Comparison of ENCODE assay signal across 20 cellular contexts in the genomic region with DNA sequence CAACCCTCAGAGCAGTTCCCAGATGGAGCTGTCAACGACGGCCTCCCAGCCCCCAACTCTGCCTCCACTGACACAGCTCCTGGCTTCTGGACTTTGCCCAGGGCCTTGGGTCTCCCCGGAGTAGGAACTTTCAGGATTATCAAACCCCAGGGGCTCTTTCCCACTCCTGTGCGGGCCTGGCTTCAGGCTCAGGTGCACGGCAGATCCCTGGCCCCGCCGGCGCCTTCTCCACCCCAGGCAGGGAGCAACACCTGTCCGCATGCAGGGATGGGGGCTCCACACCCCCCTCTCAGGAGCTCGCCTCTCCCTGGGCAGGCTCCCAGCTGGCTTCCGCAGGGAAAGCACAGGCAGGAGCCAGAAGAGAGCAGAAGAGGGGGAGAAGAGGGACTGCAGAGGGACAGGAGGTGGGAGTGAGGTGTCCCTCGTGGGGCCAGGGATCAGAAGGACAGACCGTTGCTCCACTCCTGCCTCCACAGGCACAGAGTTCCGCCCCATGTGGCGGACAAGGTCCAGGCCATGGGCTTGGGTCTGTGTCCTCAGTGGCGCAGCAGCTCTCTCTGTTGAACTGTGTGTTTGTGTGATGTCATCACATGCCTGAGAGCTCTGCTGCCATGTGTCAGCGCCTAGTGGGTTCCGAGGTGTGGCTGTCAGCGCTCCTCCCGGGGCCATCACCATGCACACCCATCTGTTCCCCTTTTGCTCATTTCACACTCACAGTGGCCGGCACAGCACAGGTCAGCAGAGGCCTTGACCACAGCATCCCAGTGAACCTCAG.
DNase-seq lines count a peak whose midpoint lies in the region; ATAC-seq and TF ChIP-seq lines count a peak whose summit lies in the region.
"Had no signal": no experiment of that assay in that cellular context is flagged by ENCODE, and none has a peak within 500 bp of the region (broad histone marks: within the 10 kb centered on the region; RNA-seq: fewer than 3 reads in every experiment).

No MANE protein-coding gene starts in this region.

- ATAC-seq in naive thymus-derived CD4-positive, alpha-beta T cell: peak; percentile 36
- ATAC-seq in GM18873 (IDR thresholded peaks at IDR 0.05; ENCODE audit: low FRiP score, unreplicated experiment): no peak
- ATAC-seq: effector memory CD8-positive, alpha-beta T cell; T-helper 17 cell had no signal

- peaks cover 63% of the 10 kb centered on the region for H3K36me3 Mint-ChIP-seq in endodermal cell (ENCODE audit: low read depth)
- peaks cover 3 to 37% (median 9%) of the 10 kb centered on the region in 5 donors for H3K36me3 Mint-ChIP-seq in naive thymus-derived CD4-positive, alpha-beta T cell
- H3K36me3 Mint-ChIP-seq: activated naive CD8-positive, alpha-beta T cell treated with anti-CD3 and anti-CD28 coated beads for 36 hours had no signal

- no peak overlapping the region for H3K27ac ChIP-seq in endodermal cell (ENCODE audit: low read depth, low read length)
- H3K27ac ChIP-seq in naive thymus-derived CD4-positive, alpha-beta T cell (ENCODE audit: low read depth, low read length): no peak overlapping the region
- H3K27ac ChIP-seq: BLaER1, cardiac muscle cell, prostate gland, thyroid gland had no signal

- H3K27me3 Mint-ChIP-seq in endodermal cell (ENCODE audit: insufficient read depth): no peaks in the 10 kb centered on the region
- no peaks in the 10 kb centered on the region for H3K27me3 Mint-ChIP-seq in naive thymus-derived CD4-positive, alpha-beta T cell
- H3K27me3 Mint-ChIP-seq: activated naive CD8-positive, alpha-beta T cell treated with anti-CD3 and anti-CD28 coated beads for 36 hours; T-helper 17 cell had no signal

- H3K9me3 Mint-ChIP-seq in endodermal cell: no peaks in the 10 kb centered on the region
- no peaks in the 10 kb centered on the region for H3K9me3 Mint-ChIP-seq in naive thymus-derived CD4-positive, alpha-beta T cell
- H3K9me3 Mint-ChIP-seq: activated naive CD8-positive, alpha-beta T cell treated with anti-CD3 and anti-CD28 coated beads for 36 hours; effector memory CD8-positive, alpha-beta T cell; HFFc6 had no signal

- no peaks in the 10 kb centered on the region for H3K27me3 ChIP-seq in endodermal cell (ENCODE audit: control insufficient read depth, insufficient read depth, low read length, poor library complexity, severe bottlenecking)
- H3K27me3 ChIP-seq in naive thymus-derived CD4-positive, alpha-beta T cell (ENCODE audit: control insufficient read depth in 2 of 2, insufficient read depth in 2 of 2, low read length in 2 of 2): no peaks in the 10 kb centered on the region
- H3K27me3 ChIP-seq: cardiac muscle cell, thyroid gland had no signal

- intact Hi-C loops in naive thymus-derived CD4-positive, alpha-beta T cell (cut with micrococcal nuclease): loop anchor here in 1 of 2 donors (5.0 kb wide), 1 partner anchor 49 kb away; no protein-coding TSS in a partner anchor

- no peak overlapping the region for H3K4me3 ChIP-seq in endodermal cell (ENCODE audit: low read length)
- no peak overlapping the region for H3K4me3 ChIP-seq in naive thymus-derived CD4-positive, alpha-beta T cell (ENCODE audit: low read length)
- H3K4me3 ChIP-seq: BLaER1, cardiac muscle cell, prostate gland, thyroid gland had no signal

- no peaks in the 10 kb centered on the region for H3K9me3 ChIP-seq in endodermal cell (ENCODE audit: control insufficient read depth, low read length)
- H3K9me3 ChIP-seq in naive thymus-derived CD4-positive, alpha-beta T cell (ENCODE audit: control insufficient read depth in 2 of 3, low read length in 3 of 3): no peaks in the 10 kb centered on the region
- H3K9me3 ChIP-seq: BLaER1, prostate gland, thyroid gland had no signal

- H3K4me3 Mint-ChIP-seq in endodermal cell: peak overlapping the region; percentile 18
- H3K4me3 Mint-ChIP-seq in naive thymus-derived CD4-positive, alpha-beta T cell: no peak overlapping the region
- H3K4me3 Mint-ChIP-seq: activated naive CD8-positive, alpha-beta T cell treated with anti-CD3 and anti-CD28 coated beads for 36 hours; effector memory CD8-positive, alpha-beta T cell; HFFc6; T-helper 17 cell had no signal

- CTCF ChIA-PET in naive thymus-derived CD4-positive, alpha-beta T cell (lab: Charles Lee): no interaction called here

- peaks cover 46% of the 10 kb centered on the region for H3K36me3 ChIP-seq in endodermal cell (ENCODE audit: control insufficient read depth, insufficient read depth, low read length)
- H3K36me3 ChIP-seq in naive thymus-derived CD4-positive, alpha-beta T cell (ENCODE audit: control insufficient read depth in 2 of 3, insufficient read depth in 3 of 3, low read length in 3 of 3): peaks cover 0 to 43% (median 4%) of the 10 kb centered on the region in 3 experiments
- H3K36me3 ChIP-seq: BLaER1, cardiac muscle cell had no signal

- TF ChIP-seq CTCF in endodermal cell (conservative IDR thresholded peaks at IDR 0.05): no peak

- H3K9ac ChIP-seq in endodermal cell (ENCODE audit: extremely low read depth, low read length, poor library complexity, severe bottlenecking): no peak overlapping the region
- H3K9ac ChIP-seq: BLaER1 had no signal

- WGBS in endodermal cell (ENCODE audit: insufficient coverage in 1 of 2, insufficient read length in 1 of 2), 2 experiments: 88 to 93% methylated on average over 5 to 21 of the region's 21 CpGs

- POLR2A ChIA-PET in naive thymus-derived CD4-positive, alpha-beta T cell (lab: Charles Lee): interaction anchor here (1.4 kb wide), 1 partner anchor 14 kb away, joined by 3 read pairs; no protein-coding TSS in a partner anchor

- peak; percentile 29 for DNase-seq in MV-4-11 (lab: John Stamatoyannopoulos, UW)
- peak; percentile 20 for DNase-seq in NCI-H345 (lab: John Stamatoyannopoulos, UW)
- DNase-seq in endodermal cell: no peak
- DNase-seq in naive thymus-derived CD4-positive, alpha-beta T cell: no peak
- no peak for DNase-seq in stimulated activated CD8-positive, alpha-beta memory T cell treated with anti-CD3 and anti-CD28 coated beads, Interleukin-4, amount 100 ng/mL, for 48 hours
- no peak for DNase-seq in germinal center (ENCODE audit: low spot score)
- DNase-seq in activated CD4-positive, alpha-beta T cell treated with anti-CD3 and anti-CD28 coated beads, Interleukin-2, amount 50 U/mL, for 4 hours: no peak
- DNase-seq: activated CD4-positive, alpha-beta T cell treated with anti-CD3 and anti-CD28 coated beads for 4 hours; activated naive CD8-positive, alpha-beta T cell treated with anti-CD3 and anti-CD28 coated beads for 36 hours; activated T-cell treated with anti-CD3 and anti-CD28 coated beads, Interleukin-2, amount 50 U/mL, for 1 hour; DND-41; effector memory CD8-positive, alpha-beta T cell; HFFc6; NCI-H510A; T-helper 17 cell; thyroid gland had no signal

- H3K27ac Mint-ChIP-seq in endodermal cell: no peak overlapping the region
- H3K27ac Mint-ChIP-seq in naive thymus-derived CD4-positive, alpha-beta T cell: peak overlapping the region in 2 of 9 donors; percentile 16 to 31
- H3K27ac Mint-ChIP-seq: activated naive CD8-positive, alpha-beta T cell treated with anti-CD3 and anti-CD28 coated beads for 36 hours; effector memory CD8-positive, alpha-beta T cell; HFFc6 had no signal

- H3K4me1 ChIP-seq in endodermal cell (ENCODE audit: control insufficient read depth, insufficient read depth, low read length): peaks cover 15% of the 10 kb centered on the region
- H3K4me1 ChIP-seq in naive thymus-derived CD4-positive, alpha-beta T cell (ENCODE audit: control insufficient read depth in 2 of 2, insufficient read depth in 2 of 2, low read length in 2 of 2): no peaks in the 10 kb centered on the region
- H3K4me1 ChIP-seq: prostate gland, thyroid gland had no signal

- peaks cover 17% of the 10 kb centered on the region for H3K4me1 Mint-ChIP-seq in endodermal cell
- H3K4me1 Mint-ChIP-seq in naive thymus-derived CD4-positive, alpha-beta T cell: peaks cover 0 to 6% (median 0%) of the 10 kb centered on the region in 7 donors
- H3K4me1 Mint-ChIP-seq: activated naive CD8-positive, alpha-beta T cell treated with anti-CD3 and anti-CD28 coated beads for 36 hours had no signal

Comparison
In these comparisons a context has a peak if more than half of its experiments do, and no peak if none do; other contexts are left out.
1. DNase-seq: peak in MV-4-11 (single experiment) and NCI-H345 (single experiment); none in endodermal cell (single experiment), naive thymus-derived CD4-positive, alpha-beta T cell (0 of 9), stimulated activated CD8-positive, alpha-beta memory T cell treated with anti-CD3 and anti-CD28 coated beads, Interleukin-4, amount 100 ng/mL, for 48 hours (single experiment), germinal center (single experiment) and activated CD4-positive, alpha-beta T cell treated with anti-CD3 and anti-CD28 coated beads, Interleukin-2, amount 50 U/mL, for 4 hours (0 of 2).